In the genomic region with DNA sequence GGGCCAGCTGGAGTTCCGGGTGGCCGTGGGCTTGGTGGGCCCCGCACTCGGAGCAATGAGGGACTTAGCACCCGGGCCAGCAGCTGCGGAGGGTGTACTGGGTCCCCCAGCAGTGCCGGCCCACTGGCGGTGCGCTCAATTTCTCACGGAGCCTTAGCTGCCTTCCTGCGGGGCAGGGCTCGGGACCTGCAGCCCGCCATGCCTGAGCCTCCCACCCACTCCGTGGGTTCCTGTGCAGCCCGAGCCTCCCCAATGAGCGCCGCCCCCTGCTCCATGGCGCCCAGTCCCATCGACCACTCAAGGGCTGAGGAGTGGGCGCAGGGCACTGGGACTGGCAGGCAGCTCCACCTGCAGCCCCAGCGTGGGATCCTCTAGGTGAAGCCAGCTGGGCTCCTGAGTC, we compare ENCODE assay signal across 8 cellular contexts. TPM values are rescaled to one million over a fixed set of nuclear protein-coding genes. Genes with fewer than 3 reads are reported as not detected.
DNase-seq lines count a peak whose midpoint lies in the region; ATAC-seq and TF ChIP-seq lines count a peak whose summit lies in the region.
"Not testable (repeated sequence)": the region's sequence is repeated elsewhere in the genome, so short reads cannot be mapped to it uniquely, and the experiment has no call there.
"Had no signal": no experiment of that assay in that cellular context is flagged by ENCODE, and none has a peak within 500 bp of the region (broad histone marks: within the 10 kb centered on the region; RNA-seq: fewer than 3 reads in every experiment).

No MANE protein-coding gene starts in this region.

- 92 to 96% (median 92%) methylated on average over 5 to 21 of the region's 21 CpGs for WGBS in spleen, 5 donors

- peaks cover 10% of the 10 kb centered on the region for H3K4me1 ChIP-seq in Loucy (ENCODE audit: insufficient read depth, low read length, poor library complexity, severe bottlenecking)
- not testable (repeated sequence) for H3K4me1 ChIP-seq in spleen

- H3K9ac ChIP-seq in Loucy (ENCODE audit: low read depth, low read length, poor library complexity, severe bottlenecking), result not testable (repeated sequence)

- intact Hi-C loops in cardiac septum (cut with DNase I); spleen (cut with DNase I; ENCODE audit: low total_unique reads): not testable (repeated sequence)

- not testable (repeated sequence) for H3K79me2 ChIP-seq in Loucy (ENCODE audit: insufficient read depth, low read length)

- not testable (repeated sequence) for H3K9me3 ChIP-seq in Loucy (ENCODE audit: insufficient read depth, low read depth, low read length); spleen

- not testable (repeated sequence) for H3K36me3 Mint-ChIP-seq in stimulated activated effector memory CD8-positive, alpha-beta T cell treated with anti-CD3 and anti-CD28 coated beads, Interleukin-12 subunit alpha, Interleukin-12 subunit beta, amount 100 ng/mL, for 72 hours

- 0 out of 2 replicates have a peak overlapping the region, but pooled peaks have one; percentile 49 for H2AFZ ChIP-seq in Loucy (ENCODE audit: low read length)

- not testable (repeated sequence) for H3K36me3 ChIP-seq in Loucy (ENCODE audit: insufficient read depth, low read length); spleen

- not testable (repeated sequence) for H3K4me1 Mint-ChIP-seq in stimulated activated effector memory CD8-positive, alpha-beta T cell treated with anti-CD3 and anti-CD28 coated beads, Interleukin-12 subunit alpha, Interleukin-12 subunit beta, amount 100 ng/mL, for 72 hours

- H3K9me3 Mint-ChIP-seq in stimulated activated effector memory CD8-positive, alpha-beta T cell treated with anti-CD3 and anti-CD28 coated beads, Interleukin-12 subunit alpha, Interleukin-12 subunit beta, amount 100 ng/mL, for 72 hours, result not testable (repeated sequence)

- DNase-seq in cardiac septum (ENCODE audit: low spot score), result peak; percentile 54
- peak; percentile 43 for DNase-seq in spleen
- DNase-seq in stimulated activated effector memory CD8-positive, alpha-beta T cell treated with anti-CD3 and anti-CD28 coated beads, Interleukin-12 subunit alpha, Interleukin-12 subunit beta, amount 100 ng/mL, for 72 hours (ENCODE audit: low spot score in 2 of 2), result not testable (repeated sequence)

- H3K9me2 ChIP-seq in Loucy (replicated peaks; ENCODE audit: low read depth, low read length), result not testable (repeated sequence)

- not testable (repeated sequence) for H3K4me3 ChIP-seq in Loucy (ENCODE audit: low read length, poor library complexity, severe bottlenecking); spleen

- TF ChIP-seq POLR2A in spleen (IDR thresholded peaks at IDR 0.05), result not testable (repeated sequence)

- H3K27ac Mint-ChIP-seq in stimulated activated effector memory CD8-positive, alpha-beta T cell treated with anti-CD3 and anti-CD28 coated beads, Interleukin-12 subunit alpha, Interleukin-12 subunit beta, amount 100 ng/mL, for 72 hours, result peak overlapping the region; percentile 67

- peak overlapping the region; percentile 41 for H3K27ac ChIP-seq in 22Rv1
- H3K27ac ChIP-seq in spleen, result not testable (repeated sequence)

- H3K4me2 ChIP-seq in Loucy (ENCODE audit: low read depth, low read length, poor library complexity, severe bottlenecking), result not testable (repeated sequence)

- H4K20me1 ChIP-seq in Loucy (ENCODE audit: insufficient read depth, low read length, poor library complexity, severe bottlenecking), result not testable (repeated sequence)

- H3K4me3 Mint-ChIP-seq in stimulated activated effector memory CD8-positive, alpha-beta T cell treated with anti-CD3 and anti-CD28 coated beads, Interleukin-12 subunit alpha, Interleukin-12 subunit beta, amount 100 ng/mL, for 72 hours, result not testable (repeated sequence)

- not testable (repeated sequence) for ATAC-seq in stimulated activated effector memory CD8-positive, alpha-beta T cell treated with anti-CD3 and anti-CD28 coated beads, Interleukin-12 subunit alpha, Interleukin-12 subunit beta, amount 100 ng/mL, for 72 hours

- not testable (repeated sequence) for H3K27me3 ChIP-seq in Loucy (ENCODE audit: insufficient read depth, low read length, poor library complexity, severe bottlenecking)
- peaks cover 0 to 87% (median 42%) of the 10 kb centered on the region in 7 donors for H3K27me3 ChIP-seq in spleen (replicated peaks in 1 of 7)

- H3F3A ChIP-seq in Loucy (ENCODE audit: low read depth), result not testable (repeated sequence)

- TF ChIP-seq CTCF in 22Rv1 (IDR thresholded peaks at IDR 0.05); Loucy (conservative IDR thresholded peaks at IDR 0.05; ENCODE audit: low read length); spleen (IDR thresholded peaks at IDR 0.05 in 8 of 11, conservative IDR thresholded peaks at IDR 0.05 in 3 of 11): not testable (repeated sequence)

RNA-seq across cellular contexts. Expression of a gene that starts 7.7 kb away (rescaled TPM):
- total RNA-seq in cardiac septum (0.40 TPM), spleen (under 1 TPM in 2 of 7 donors, not detected in 5; 0.28 to 0.30 TPM)
- under 1 TPM; 0.10 to 0.24 (median 0.15) TPM for polyA plus RNA-seq in spleen
- total RNA-seq: Calu3; CD4-positive, CD25-positive, alpha-beta regulatory T cell had no signal
- polyA plus RNA-seq: CD14-positive monocyte had no signal

RNA-seq across cellular contexts. Expression of a gene that starts 15.5 kb away (rescaled TPM):
- total RNA-seq in cardiac septum (64.7 TPM), spleen (10 to 100 TPM; 40.5 to 61.9 (median 49.9) TPM)
- 10 to 100 TPM; 29.6 to 50.6 (median 33.7) TPM for polyA plus RNA-seq in spleen

RNA-seq across cellular contexts. Expression of a gene that starts 19.2 kb away (rescaled TPM):
- total RNA-seq in cardiac septum, result 32.7 TPM
- 10 to 100 TPM; 48.8 to 79.8 (median 59.0) TPM for total RNA-seq in spleen
- polyA plus RNA-seq in spleen, result 10 to 100 TPM; 18.9 to 35.9 (median 28.7) TPM

RNA-seq across cellular contexts. Expression of a gene that starts 44.6 kb away (rescaled TPM):
- 135 TPM for total RNA-seq in cardiac septum
- 100 to 1,000 TPM in 5 of 7 donors, 10 to 100 TPM in 2; 85.4 to 123 (median 104) TPM for total RNA-seq in spleen
- 100 to 1,000 TPM in 2 of 3 donors, 10 to 100 TPM in 1; 78.0 to 116 (median 101) TPM for polyA plus RNA-seq in spleen

RNA-seq across cellular contexts. Expression of a gene that starts 45.4 kb away (rescaled TPM):
- 20.6 TPM for total RNA-seq in cardiac septum
- total RNA-seq in spleen, result 10 to 100 TPM; 34.5 to 68.8 (median 49.9) TPM
- 10 to 100 TPM; 33.0 to 56.7 (median 50.3) TPM for polyA plus RNA-seq in spleen
